In genomic region chr4:169345207-169345788, GRCh38 we compare ENCODE assay signal across 1 cellular context.
TF ChIP-seq lines count a peak whose summit lies in the region.

No MANE protein-coding gene starts in this region.

TF ChIP-seq in GM23338, 12 proteins besides CTCF, POLR2A, EP300 and RAD21 (continued from another document):
- no peak for TF ChIP-seq ZNF462 (CRISPR knock-in tag; IDR thresholded peaks at IDR 0.05)
- no peak for TF ChIP-seq REST (IDR thresholded peaks at IDR 0.05; ENCODE audit: unreplicated experiment)
- TF ChIP-seq ETS1 (IDR thresholded peaks at IDR 0.05), result no peak
- no peak for TF ChIP-seq STAT1 (IDR thresholded peaks at IDR 0.05; ENCODE audit: unreplicated experiment)
- no peak for TF ChIP-seq JUNB (IDR thresholded peaks at IDR 0.05; ENCODE audit: unreplicated experiment)
- TF ChIP-seq EZH2 (IDR thresholded peaks at IDR 0.05; ENCODE audit: low read depth, unreplicated experiment), result no peak
TF ChIP-seq in GM23338: peak in this region for 0.
